In the genomic region with DNA sequence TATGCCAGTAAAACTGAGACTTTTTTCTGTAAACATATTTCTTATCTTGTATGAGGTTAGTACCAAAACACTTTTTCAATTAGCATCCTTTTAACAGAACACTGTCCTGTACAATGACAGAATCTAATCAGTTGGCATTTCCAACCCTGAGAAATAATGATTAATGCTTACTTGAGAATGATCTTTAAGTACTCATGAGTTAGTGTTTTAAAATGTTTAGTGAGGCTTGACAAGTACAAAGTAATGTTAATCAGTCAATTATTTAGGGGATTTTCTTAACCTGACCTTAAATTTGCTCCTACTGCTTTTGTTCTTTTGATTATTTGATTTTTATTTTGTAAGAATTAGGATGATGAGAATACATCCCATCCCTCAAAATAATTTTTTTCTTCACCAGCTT, we compare ENCODE assay signal across 22 cellular contexts.
"Had no signal": no experiment of that assay in that cellular context is flagged by ENCODE, and none has a peak within 500 bp of the region (broad histone marks: within the 10 kb centered on the region; RNA-seq: fewer than 3 reads in every experiment).

No MANE protein-coding gene starts in this region.

- H3K27ac Mint-ChIP-seq: natural killer cell treated with Interleukin-12 subunit alpha and Interleukin-12 subunit beta and Interleukin-15 and Interleukin-18, amount 100 ng/mL, for 72 hours had no signal

- H3K9me3 ChIP-seq: esophagus muscularis mucosa, gastroesophageal sphincter, right atrium auricular region, sigmoid colon, stomach had no signal

- H3K27me3 Mint-ChIP-seq: natural killer cell treated with Interleukin-12 subunit alpha and Interleukin-12 subunit beta and Interleukin-15 and Interleukin-18, amount 100 ng/mL, for 72 hours had no signal

- H3K27ac ChIP-seq: dorsolateral prefrontal cortex, epithelial cell of prostate, esophagus muscularis mucosa, gastroesophageal sphincter, right atrium auricular region, sigmoid colon, skin epidermis, stomach had no signal

- H3K4me3 ChIP-seq: dorsolateral prefrontal cortex, esophagus muscularis mucosa, gastroesophageal sphincter, lung, right atrium auricular region, sigmoid colon, skin epidermis, stomach had no signal

- H3K36me3 ChIP-seq: right atrium auricular region, sigmoid colon, stomach had no signal

- H3K36me3 Mint-ChIP-seq: natural killer cell treated with Interleukin-12 subunit alpha and Interleukin-12 subunit beta and Interleukin-15 and Interleukin-18, amount 100 ng/mL, for 72 hours had no signal

- ATAC-seq: gastroesophageal sphincter; left colon; left ventricle myocardium superior; natural killer cell treated with Interleukin-12 subunit alpha and Interleukin-12 subunit beta and Interleukin-15 and Interleukin-18, amount 100 ng/mL, for 72 hours had no signal

- H3K4me1 ChIP-seq: esophagus muscularis mucosa, gastroesophageal sphincter, right atrium auricular region, sigmoid colon, stomach had no signal

- H3K27me3 ChIP-seq: esophagus muscularis mucosa, gastroesophageal sphincter, right atrium auricular region, sigmoid colon had no signal

- H3K9me3 Mint-ChIP-seq: natural killer cell treated with Interleukin-12 subunit alpha and Interleukin-12 subunit beta and Interleukin-15 and Interleukin-18, amount 100 ng/mL, for 72 hours had no signal

- H3K4me3 Mint-ChIP-seq: natural killer cell treated with Interleukin-12 subunit alpha and Interleukin-12 subunit beta and Interleukin-15 and Interleukin-18, amount 100 ng/mL, for 72 hours had no signal

- DNase-seq: cortex of kidney; dorsolateral prefrontal cortex; effector CD8-positive, alpha-beta T cell; foreskin fibroblast; glutamatergic neuron; left colon; left ventricle myocardium superior; mesenchymal stem cell; midbrain; posterior cingulate gyrus; sigmoid colon; stimulated activated CD4-positive, alpha-beta T cell treated with anti-CD3 and anti-CD28 coated beads, Interleukin-2, amount 100 ng/mL, for 24 hours; stimulated activated naive CD4-positive, alpha-beta T cell; stomach; trophoblast cell had no signal
